ENCODE assay signal across 9 cellular contexts in genomic region chr16:87661561-87661960, GRCh38. TPM values are rescaled to one million over a fixed set of nuclear protein-coding genes. Genes with fewer than 3 reads are reported as not detected.
DNase-seq lines count a peak whose midpoint lies in the region; FAIRE-seq and TF ChIP-seq lines count a peak whose summit lies in the region.
"Had no signal": no experiment of that assay in that cellular context is flagged by ENCODE, and none has a peak within 500 bp of the region (broad histone marks: within the 10 kb centered on the region; RNA-seq: fewer than 3 reads in every experiment).

No MANE protein-coding gene starts in this region.

- H3K14ac ChIP-seq in H1 (ENCODE audit: insufficient read length) = no peak overlapping the region

- DNase-seq in H7 (peak; percentile 94), RWPE1 (ENCODE audit: low spot score) (peak; percentile 55), H1 (ENCODE audit: low read depth in 1 of 2, low spot score in 2 of 2) (peak; percentile 31 to 91), osteocyte (ENCODE audit: extremely low spot score, unreplicated experiment) (peak; percentile 89), NCI-H226 (no peak), NCI-H2081 treated with DMSO at 0.1 percent for 48 hours (lab: John Stamatoyannopoulos, UW) (no peak), amniotic stem cell (lab: John Stamatoyannopoulos, UW) (no peak), NCI-H1417 (lab: John Stamatoyannopoulos, UW) (no peak)

- H3K4me3 Mint-ChIP-seq in osteocyte (ENCODE audit: unreplicated experiment) = no peak overlapping the region

- TF ChIP-seq CTCF in RWPE1 (conservative IDR thresholded peaks at IDR 0.05; ENCODE audit: low read depth) = no peak
- peak in 2 of 3 experiments; percentile 22 to 26; a peak in 1 of 4 replicates for TF ChIP-seq CTCF in H1 (IDR thresholded peaks at IDR 0.05; ENCODE audit: control extremely low read depth in 1 of 3, insufficient read depth in 1 of 3, low read depth in 1 of 3, low read length in 3 of 3)
- TF ChIP-seq CTCF in osteocyte (IDR thresholded peaks at IDR 0.05) = no peak

- no peaks in the 10 kb centered on the region for H3K36me3 ChIP-seq in H7 (replicated peaks; ENCODE audit: control insufficient read depth, insufficient read depth, low read length)
- no peaks in the 10 kb centered on the region for H3K36me3 ChIP-seq in H1 (ENCODE audit: control insufficient read depth in 2 of 4, insufficient read depth in 4 of 4, low read length in 3 of 4)
- H3K36me3 ChIP-seq: Peyer's patch had no signal

- H3K56ac ChIP-seq in H1 (replicated peaks; ENCODE audit: insufficient read length, low read depth, low read length) = no peak overlapping the region

- no peak overlapping the region for H3K18ac ChIP-seq in H1 (ENCODE audit: extremely low read depth, low read length)

- no peak for TF ChIP-seq POLR2A in H1 (IDR thresholded peaks at IDR 0.05; ENCODE audit: control extremely low read depth in 1 of 2, low read depth in 2 of 2, low read length in 2 of 2)

- no peak for TF ChIP-seq EP300 in H1 (IDR thresholded peaks at IDR 0.05; ENCODE audit: borderline replicate concordance in 1 of 2, low read depth in 2 of 2, low read length in 2 of 2)

- H4K5ac ChIP-seq in H1 (ENCODE audit: insufficient read length, low read depth, low read length) = no peak overlapping the region

- CTCF ChIA-PET in RWPE1 (lab: Yijun Ruan, JAX) = no interaction called here
- CTCF ChIA-PET in H1 (lab: Charles Lee; ENCODE audit: partially characterized antibody) = no interaction called here

- H3K79me1 ChIP-seq in H1 (ENCODE audit: low read depth, low read length) = no peaks in the 10 kb centered on the region; the same call in 1 of the 2 replicates

- H3K79me2 ChIP-seq in H1 (ENCODE audit: control insufficient read depth in 1 of 2, insufficient read depth in 2 of 2, low read length in 2 of 2) = no peaks in the 10 kb centered on the region

- no peak overlapping the region for H2BK12ac ChIP-seq in H1 (ENCODE audit: low read depth, low read length)

- FAIRE-seq in H1 (lab: Jason Lieb, UNC) = peak; percentile 68

- H3K9me3 Mint-ChIP-seq in osteocyte (ENCODE audit: unreplicated experiment) = no peaks in the 10 kb centered on the region

- H3K23ac ChIP-seq in H1 (ENCODE audit: insufficient read length) = no peak overlapping the region

- H3K9ac ChIP-seq in H1 (replicated peaks in 1 of 4; ENCODE audit: extremely low read depth in 1 of 4, low read depth in 3 of 4, low read length in 3 of 4) = no peak overlapping the region

- H4K20me1 ChIP-seq in H1 (replicated peaks in 1 of 2; ENCODE audit: control insufficient read depth in 1 of 2, insufficient read depth in 2 of 2, low read length in 2 of 2) = peaks cover 0 to 11% of the 10 kb centered on the region in 2 experiments

- no peaks in the 10 kb centered on the region for H3K36me3 Mint-ChIP-seq in osteocyte (ENCODE audit: unreplicated experiment)

- H3K4me1 ChIP-seq in H1 (replicated peaks in 1 of 4; ENCODE audit: control insufficient read depth in 3 of 4, insufficient read depth in 4 of 4, low read length in 3 of 4) = peaks cover 0 to 19% (median 8%) of the 10 kb centered on the region in 4 experiments; a peak in 6 of 7 replicates
- H3K4me1 ChIP-seq: Peyer's patch had no signal

- H4K8ac ChIP-seq in H1 (ENCODE audit: extremely low read depth, insufficient read depth, low read length) = no peak overlapping the region

- no peak overlapping the region for H2BK5ac ChIP-seq in H1 (ENCODE audit: low read depth, low read length)

- H2AK5ac ChIP-seq in H1 (ENCODE audit: low read depth, low read length) = no peak overlapping the region

- H3K4me3 ChIP-seq in H7 (ENCODE audit: insufficient read depth, low read depth, low read length) = no peak overlapping the region
- no peak overlapping the region for H3K4me3 ChIP-seq in H1 (ENCODE audit: extremely low read depth in 1 of 4, insufficient read depth in 2 of 4, low read depth in 3 of 4, low read length in 4 of 4)
- H3K4me3 ChIP-seq: Peyer's patch had no signal

- no peak overlapping the region for H3K27ac ChIP-seq in RWPE1
- H3K27ac ChIP-seq in H1 (ENCODE audit: low read depth, low read length) = no peak overlapping the region
- H3K27ac ChIP-seq: Peyer's patch had no signal

- no peak overlapping the region for H2BK120ac ChIP-seq in H1 (replicated peaks; ENCODE audit: low read depth, low read length)

- 33% methylated on average over 15 of the region's 16 CpGs; no CpG with 5 or more reads in 1 of the 2 experiments for WGBS in H1 (ENCODE audit: extremely low coverage in 1 of 2, insufficient coverage in 1 of 2, insufficient read length in 1 of 2, insufficient replicate concordance in 2 of 2, low coverage in 1 of 2, low lambda C conversion rate in 2 of 2, missing lambda C conversion rate in 1 of 2), 2 experiments

- no peak overlapping the region for H3K4me2 ChIP-seq in H1 (ENCODE audit: insufficient read depth in 1 of 2, low read depth in 2 of 2, low read length in 2 of 2)

- no peaks in the 10 kb centered on the region for H3K9me3 ChIP-seq in H1 (ENCODE audit: insufficient read depth in 2 of 2, low read depth in 1 of 2, low read length in 1 of 2)

- H2AFZ ChIP-seq in H1 (ENCODE audit: low read length) = no peak overlapping the region

- no peak overlapping the region for H2BK15ac ChIP-seq in H1 (ENCODE audit: low read length)

- H2BK20ac ChIP-seq in H1 (ENCODE audit: low read length) = no peak overlapping the region

- peaks cover 11% of the 10 kb centered on the region for H3K27me3 Mint-ChIP-seq in osteocyte (ENCODE audit: unreplicated experiment)

- no peaks in the 10 kb centered on the region for H3K4me1 Mint-ChIP-seq in osteocyte (ENCODE audit: unreplicated experiment)

- no peak overlapping the region for H4K91ac ChIP-seq in H1 (replicated peaks; ENCODE audit: insufficient read length, low read length)

- H3K23me2 ChIP-seq in H1 (ENCODE audit: low read depth, low read length) = no peaks in the 10 kb centered on the region

- H3K4ac ChIP-seq in H1 (replicated peaks; ENCODE audit: insufficient read length, low read depth, low read length) = no peak overlapping the region

- no peaks in the 10 kb centered on the region for H3K27me3 ChIP-seq in H7 (ENCODE audit: control insufficient read depth, insufficient read depth, low read length)
- no peaks in the 10 kb centered on the region for H3K27me3 ChIP-seq in H1 (replicated peaks in 1 of 4; ENCODE audit: control insufficient read depth in 3 of 4, extremely low read depth in 1 of 4, insufficient read depth in 3 of 4, low read length in 3 of 4)
- H3K27me3 ChIP-seq: Peyer's patch had no signal

- no peak overlapping the region for H3K27ac Mint-ChIP-seq in osteocyte (ENCODE audit: unreplicated experiment)

- TF ChIP-seq RAD21 in H1 (IDR thresholded peaks at IDR 0.05 in 1 of 2, conservative IDR thresholded peaks at IDR 0.05 in 1 of 2; ENCODE audit: low read depth in 2 of 2, low read length in 2 of 2) = peak; percentile 2 to 14; a peak in 1 of 4 replicates

- POLR2A ChIA-PET in RWPE1 (lab: Yijun Ruan, JAX; ENCODE audit: low non-redundant PET) = no interaction called here
- POLR2A ChIA-PET in H1 (lab: Charles Lee; ENCODE audit: partially characterized antibody) = no interaction called here

TF ChIP-seq in H1, 55 proteins besides CTCF, POLR2A, EP300 and RAD21:
- no peak for TF ChIP-seq CBX8 (IDR thresholded peaks at IDR 0.05; ENCODE audit: borderline replicate concordance, low read depth, low read length)
- TF ChIP-seq, protein P1, sequence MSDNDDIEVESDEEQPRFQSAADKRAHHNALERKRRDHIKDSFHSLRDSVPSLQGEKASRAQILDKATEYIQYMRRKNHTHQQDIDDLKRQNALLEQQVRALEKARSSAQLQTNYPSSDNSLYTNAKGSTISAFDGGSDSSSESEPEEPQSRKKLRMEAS (IDR thresholded peaks at IDR 0.05) = peak; percentile 22; the same call in 1 of the 2 replicates
- no peak for TF ChIP-seq CHD2 (IDR thresholded peaks at IDR 0.05; ENCODE audit: low read length)
- peak; percentile 72; the same call in 1 of the 2 replicates for TF ChIP-seq GABPA (IDR thresholded peaks at IDR 0.05; ENCODE audit: borderline replicate concordance, insufficient read depth, low read length)
- peak; percentile 9 for TF ChIP-seq TAF7 (optimal IDR thresholded peaks at IDR 0.05; ENCODE audit: borderline replicate concordance, low read depth, low read length)
- TF ChIP-seq SIN3A (conservative IDR thresholded peaks at IDR 0.05 in 1 of 2, IDR thresholded peaks at IDR 0.05 in 1 of 2; ENCODE audit: low read depth in 1 of 2, low read length in 2 of 2) = peak; percentile 93 to 94

RNA-seq across cellular contexts. Expression of gene JPH3, which starts 59.3 kb away (rescaled TPM):
- 24.0 and 25.6 TPM in 2 replicates for total RNA-seq in H7 (2014; rRNA removed; shearing (Covaris generic))
- 28.3 and 28.4 TPM in 2 replicates for total RNA-seq in H1 (2021; fragmentation: NEBNext Ultra II Directional; extraction: Animal tissue kit (Norgen Biotek cat#: 25700))
- 10.3 and 19.3 TPM in 2 replicates for polyA plus RNA-seq in H1 (2011; rRNA removed)
- polyA plus RNA-seq in H1 (2011; cell fraction: cytosol; rRNA removed) = 16.6 TPM
- polyA plus RNA-seq in H1 (2011; cell fraction: nucleus; rRNA removed) = 21.3 TPM
- 10.2 to 20.9 TPM (median 18.6 TPM) in 4 replicates for polyA plus RNA-seq in H1 (2012, experiment 1 of 2)
- polyA plus RNA-seq in H1 (2012, experiment 2 of 2) = 15.9 TPM
- 13.8 TPM for polyA plus RNA-seq in H1 (2013, experiment 1 of 2)
- 14.8 TPM for polyA plus RNA-seq in H1 (2013, experiment 2 of 2)
- 6.4 and 9.5 TPM in 2 replicates for polyA minus RNA-seq in H1 (2011; rRNA and poly(A)+ RNA removed)
- 15.0 TPM for polyA minus RNA-seq in H1 (2011; cell fraction: cytosol; rRNA and poly(A)+ RNA removed)
- 16.9 TPM for polyA minus RNA-seq in H1 (2011; cell fraction: nucleus; rRNA and poly(A)+ RNA removed)
- 2.6 and 3.1 TPM in 2 replicates for total RNA-seq in osteocyte

Comparison
In these comparisons a context has a peak if more than half of its experiments do, and no peak if none do; other contexts are left out.
1. DNase-seq: peak in H7 (single experiment), RWPE1 (single experiment), H1 (2 of 2) and osteocyte (single experiment); none in NCI-H226 (single experiment), NCI-H2081 treated with DMSO at 0.1 percent for 48 hours (single experiment), amniotic stem cell (single experiment) and NCI-H1417 (0 of 3).
2. CTCF ChIP-seq: peak in H1 (2 of 3); none in RWPE1 (single experiment) and osteocyte (single experiment).